Comparison of ENCODE assay signal across 9 cellular contexts in genomic region chr5:31194458-31194808, GRCh38. TPM values are rescaled to one million over a fixed set of nuclear protein-coding genes. Genes with fewer than 3 reads are reported as not detected.
DNase-seq lines count a peak whose midpoint lies in the region; ATAC-seq and TF ChIP-seq lines count a peak whose summit lies in the region.
"Had no signal": no experiment of that assay in that cellular context is flagged by ENCODE, and none has a peak within 500 bp of the region (broad histone marks: within the 10 kb centered on the region; RNA-seq: fewer than 3 reads in every experiment).

No MANE protein-coding gene starts in this region.

- peak overlapping the region; percentile 38 for H3K9ac ChIP-seq in iPS-18a (ENCODE audit: low read length)

- intact Hi-C loops in sigmoid colon (cut with DNase I), result no loop called here

- H3K27me3 ChIP-seq in H7 (ENCODE audit: control insufficient read depth, insufficient read depth, low read length), result peaks cover 34% of the 10 kb centered on the region
- peaks cover 47% of the 10 kb centered on the region for H3K27me3 ChIP-seq in iPS-18a (ENCODE audit: control insufficient read depth, insufficient read depth, low read length)
- H3K27me3 ChIP-seq in sigmoid colon, result peaks cover 0 to 58% (median 13%) of the 10 kb centered on the region in 3 donors

- H3K36me3 ChIP-seq in H7 (replicated peaks; ENCODE audit: control insufficient read depth, insufficient read depth, low read length), result no peaks in the 10 kb centered on the region
- no peaks in the 10 kb centered on the region for H3K36me3 ChIP-seq in iPS-18a (ENCODE audit: control insufficient read depth, low read depth, low read length)
- no peaks in the 10 kb centered on the region for H3K36me3 ChIP-seq in sigmoid colon

- in situ Hi-C loops in astrocyte of the spinal cord (cut with HindIII; ENCODE audit: low sequenced_read_pairs), result no loop called here

- TF ChIP-seq POLR2A in sigmoid colon (IDR thresholded peaks at IDR 0.05), result no peak

- no peak for TF ChIP-seq EP300 in sigmoid colon (IDR thresholded peaks at IDR 0.05)

- WGBS in sigmoid colon, 2 donors, result 4% methylated on average over 15 of the region's 15 CpGs

- DNase-seq in H7, result no peak
- DNase-seq in astrocyte of the spinal cord (ENCODE audit: low read depth, low spot score), result peak; percentile 31
- DNase-seq in sigmoid colon, result no peak
- DNase-seq in stimulated activated CD4-positive, alpha-beta T cell treated with anti-CD3 and anti-CD28 coated beads, Interleukin-15, amount 100 ng/mL, for 24 hours, result no peak
- no peak for DNase-seq in NCI-H2196 treated with DMSO at 0.1 percent for 48 hours (lab: John Stamatoyannopoulos, UW; ENCODE audit: unreplicated experiment)
- DNase-seq in amniotic stem cell (lab: John Stamatoyannopoulos, UW), result no peak

- H3K4me3 ChIP-seq in H7 (ENCODE audit: insufficient read depth, low read depth, low read length), result peak overlapping the region; percentile 50
- peak overlapping the region; percentile 89 for H3K4me3 ChIP-seq in astrocyte of the spinal cord (ENCODE audit: low read depth, low read length)
- peak overlapping the region; percentile 81 for H3K4me3 ChIP-seq in iPS-18a (ENCODE audit: low read length)
- H3K4me3 ChIP-seq in sigmoid colon, result peak overlapping the region; percentile 27 to 54 (median 46)

- peaks cover 11% of the 10 kb centered on the region for H3K4me1 ChIP-seq in iPS-18a (ENCODE audit: control insufficient read depth, low read depth, low read length)
- H3K4me1 ChIP-seq in sigmoid colon, result peaks cover 0 to 21% (median 16%) of the 10 kb centered on the region in 4 donors

- H3K27ac ChIP-seq in iPS-18a (ENCODE audit: low read length) (no peak overlapping the region), sigmoid colon (peak overlapping the region in 2 of 4 donors; percentile 6 to 50)
- H3K27ac ChIP-seq: VCaP had no signal

- H3K9me3 ChIP-seq in iPS-18a (ENCODE audit: control insufficient read depth, low read depth, low read length), result no peaks in the 10 kb centered on the region
- H3K9me3 ChIP-seq in sigmoid colon, result no peaks in the 10 kb centered on the region

- ATAC-seq in GM18909 (IDR thresholded peaks at IDR 0.05; ENCODE audit: poor library complexity, unreplicated experiment), result no peak

- no peak for TF ChIP-seq CTCF in astrocyte of the spinal cord (IDR thresholded peaks at IDR 0.05; ENCODE audit: low read depth, low read length)
- TF ChIP-seq CTCF in sigmoid colon (IDR thresholded peaks at IDR 0.05), result no peak

RNA-seq across cellular contexts. Expression of gene CDH6, which starts 0.9 kb away (rescaled TPM):
- total RNA-seq in H7 (2014; rRNA removed; shearing (Covaris generic)), result 5.3 and 6.1 TPM in 2 replicates
- 1 to 10 TPM; 1.6 to 6.9 (median 2.2) TPM for total RNA-seq in sigmoid colon
- polyA plus RNA-seq in sigmoid colon, result under 1 TPM in 2 of 3 donors, not detected in 1; under 0.01 to 0.64 TPM
